ENCODE assay signal across 19 cellular contexts in the genomic region with DNA sequence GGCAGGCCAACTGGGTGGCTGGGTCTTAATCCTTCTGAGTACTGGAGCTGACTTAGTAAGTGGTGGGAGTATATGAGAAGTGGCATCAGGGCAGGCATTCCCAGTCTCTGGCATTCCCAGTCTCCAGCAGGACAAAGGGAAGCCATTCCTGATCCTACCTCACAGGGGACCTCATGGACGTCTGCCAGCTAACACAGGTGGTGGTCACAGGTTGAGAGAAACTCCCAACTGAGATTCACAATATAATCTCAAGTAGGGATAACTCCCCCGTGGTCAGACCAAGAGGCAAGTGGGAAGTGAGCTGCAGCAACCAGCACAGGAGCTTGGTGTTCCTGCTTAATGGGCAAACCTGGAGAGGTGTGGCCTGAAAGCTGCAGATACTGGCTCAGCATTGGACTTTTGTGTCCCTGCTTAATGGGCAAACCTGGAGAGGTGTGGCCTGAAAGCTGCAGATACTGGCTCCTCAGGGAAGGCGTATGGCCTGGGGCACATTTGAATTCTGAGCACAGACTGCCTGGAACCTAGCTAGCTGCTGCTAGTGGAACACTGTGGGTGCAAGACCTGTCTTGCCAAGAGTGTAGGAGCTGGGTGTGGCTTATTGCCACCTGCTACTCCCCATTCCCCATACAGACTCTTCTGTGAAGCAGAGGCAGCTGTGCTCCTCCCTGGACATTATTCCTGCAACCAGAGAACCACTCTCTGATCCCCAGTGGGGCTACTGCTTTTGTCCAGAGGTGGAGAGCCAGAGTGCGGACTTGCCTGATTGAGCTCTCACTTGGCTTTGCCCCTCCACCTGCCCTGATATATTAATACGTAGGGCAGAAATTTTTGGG. TPM values are rescaled to one million over a fixed set of nuclear protein-coding genes. Genes with fewer than 3 reads are reported as not detected.
DNase-seq lines count a peak whose midpoint lies in the region; ATAC-seq, FAIRE-seq and TF ChIP-seq lines count a peak whose summit lies in the region.
"Had no signal": no experiment of that assay in that cellular context is flagged by ENCODE, and none has a peak within 500 bp of the region (broad histone marks: within the 10 kb centered on the region; RNA-seq: fewer than 3 reads in every experiment).

No MANE protein-coding gene starts in this region.

- ATAC-seq in GM18907 (IDR thresholded peaks at IDR 0.05; ENCODE audit: unreplicated experiment): no peak
- ATAC-seq in activated CD4-positive, CD25-positive, alpha-beta regulatory T cell treated with anti-CD3 and anti-CD28 coated beads, Interleukin-2, amount 50 U/mL, for 24 hours: no peak
- ATAC-seq: activated T-helper 17 cell treated with anti-CD3 and anti-CD28 coated beads, Interleukin-2, amount 50 U/mL, for 72 hours had no signal

- H3K79me2 ChIP-seq in KMS-11 (ENCODE audit: insufficient read depth, low read depth) (no peaks in the 10 kb centered on the region), osteoblast (ENCODE audit: insufficient read depth, low read length) (no peaks in the 10 kb centered on the region)

- H3K9me3 ChIP-seq in osteoblast (ENCODE audit: low read depth, low read length) (no peaks in the 10 kb centered on the region), MG63 (no peaks in the 10 kb centered on the region)

- H3K4me2 ChIP-seq in KMS-11 (no peak overlapping the region), osteoblast (ENCODE audit: insufficient read depth, low read length) (no peak overlapping the region)

- peak; percentile 59 for DNase-seq in DMS153 treated with DMSO at 0.1 percent for 48 hours (lab: John Stamatoyannopoulos, UW; ENCODE audit: unreplicated experiment)
- peak; percentile 39 for DNase-seq in bronchial epithelial cell (ENCODE audit: low read depth)
- peak; percentile 38 for DNase-seq in osteoblast (ENCODE audit: insufficient read length, low spot score, missing footprints)
- no peak for DNase-seq in MG63
- DNase-seq: NCI-H1930; NK-92 treated with Interleukin-12 subunit alpha and Interleukin-12 subunit beta, amount 100 ng/mL, for 24 hours; stimulated activated naive CD4-positive, alpha-beta T cell treated with Interleukin-2 at 50 U/mL for 16 hours had no signal

- H3K4me3 ChIP-seq in KMS-11 (IDR thresholded peaks at IDR 0.05; ENCODE audit: insufficient read depth, low read depth, low read length) (no peak overlapping the region), bronchial epithelial cell (ENCODE audit: low read depth, low read length) (no peak overlapping the region), osteoblast (ENCODE audit: insufficient read depth, low read length) (no peak overlapping the region), MG63 (no peak overlapping the region)

- H3K27me3 ChIP-seq in KMS-11 (ENCODE audit: insufficient read depth, low read depth): peaks cover 2% of the 10 kb centered on the region; the same call in 1 of the 2 replicates
- no peaks in the 10 kb centered on the region for H3K27me3 ChIP-seq in bronchial epithelial cell (ENCODE audit: control insufficient read depth, insufficient read depth, low read length)
- no peaks in the 10 kb centered on the region for H3K27me3 ChIP-seq in osteoblast (ENCODE audit: insufficient read depth, low read length)
- H3K27me3 ChIP-seq in MG63: no peaks in the 10 kb centered on the region; the same call in 1 of the 2 replicates

- TF ChIP-seq CTCF in KMS-11 (conservative IDR thresholded peaks at IDR 0.05; ENCODE audit: low read depth, low read length): no peak
- TF ChIP-seq CTCF in bronchial epithelial cell (IDR thresholded peaks at IDR 0.05; ENCODE audit: insufficient read depth, low read length, severe bottlenecking): no peak
- TF ChIP-seq CTCF in osteoblast (IDR thresholded peaks at IDR 0.05; ENCODE audit: extremely low read depth, low read depth, low read length): no peak

- FAIRE-seq in bronchial epithelial cell (lab: Jason Lieb, UNC): peak; percentile 98
- FAIRE-seq: G401.6, islet of Langerhans, TTC549 had no signal

- no peak overlapping the region for H3K9ac ChIP-seq in KMS-11

- H3K4me1 ChIP-seq in KMS-11 (ENCODE audit: low read depth, poor library complexity, severe bottlenecking) (peaks cover 12% of the 10 kb centered on the region), osteoblast (ENCODE audit: insufficient read depth, low read length) (no peaks in the 10 kb centered on the region)

- H2AFZ ChIP-seq in KMS-11 (ENCODE audit: low read depth) (no peak overlapping the region), osteoblast (ENCODE audit: low read length) (no peak overlapping the region)

- H3K27ac ChIP-seq in KMS-11: peak overlapping the region; percentile 16; the same call in 1 of the 2 replicates
- no peak overlapping the region for H3K27ac ChIP-seq in osteoblast (ENCODE audit: low read depth, low read length)

- H3K36me3 ChIP-seq in KMS-11 (ENCODE audit: insufficient read depth) (no peaks in the 10 kb centered on the region), bronchial epithelial cell (ENCODE audit: control insufficient read depth, insufficient read depth, low read length) (no peaks in the 10 kb centered on the region), osteoblast (ENCODE audit: insufficient read depth, low read length) (no peaks in the 10 kb centered on the region), MG63 (no peaks in the 10 kb centered on the region)

- H4K20me1 ChIP-seq in KMS-11 (ENCODE audit: insufficient read depth): no peaks in the 10 kb centered on the region
- H4K20me1 ChIP-seq in osteoblast (ENCODE audit: insufficient read depth, low read length): no peaks in the 10 kb centered on the region

RNA-seq across cellular contexts. Expression of a gene that starts 25.9 kb away (rescaled TPM):
- total RNA-seq in bronchial epithelial cell: not detected in 2 replicates
- not detected in 2 replicates for total RNA-seq in osteoblast
- not detected in 2 replicates for total RNA-seq in MG63 (2014; rRNA removed; shearing (Covaris generic); ENCODE audit: low replicate concordance)
- total RNA-seq: activated CD4-positive, alpha-beta memory T cell treated with anti-CD3 and anti-CD28 coated beads, Interleukin-2, amount 10 ng/mL, durations not matched to agents 7 days and 5 days; activated T-helper 17 cell treated with anti-CD3 and anti-CD28 coated beads, Interleukin-2, amount 50 U/mL, for 72 hours; CD4-positive, CD25-positive, alpha-beta regulatory T cell; mesothelial cell of epicardium; SK-MEL-5; skeletal muscle tissue had no signal

RNA-seq across cellular contexts. Expression of a gene that starts 29.1 kb away (rescaled TPM):
- total RNA-seq in bronchial epithelial cell (2.6 and 7.8 TPM in 2 replicates), osteoblast (not detected in 2 replicates)
- not detected in 2 replicates for total RNA-seq in MG63 (2014; rRNA removed; shearing (Covaris generic); ENCODE audit: low replicate concordance)
- total RNA-seq: activated CD4-positive, alpha-beta memory T cell treated with anti-CD3 and anti-CD28 coated beads, Interleukin-2, amount 10 ng/mL, durations not matched to agents 7 days and 5 days; CD4-positive, CD25-positive, alpha-beta regulatory T cell; mesothelial cell of epicardium; SK-MEL-5 had no signal

RNA-seq across cellular contexts. Expression of a gene that starts 35.8 kb away (rescaled TPM):
- total RNA-seq in bronchial epithelial cell (not detected in 2 replicates), osteoblast (not detected in 2 replicates)
- not detected in 2 replicates for total RNA-seq in MG63 (2014; rRNA removed; shearing (Covaris generic); ENCODE audit: low replicate concordance)
- total RNA-seq: activated CD4-positive, alpha-beta memory T cell treated with anti-CD3 and anti-CD28 coated beads, Interleukin-2, amount 10 ng/mL, durations not matched to agents 7 days and 5 days; activated T-helper 17 cell treated with anti-CD3 and anti-CD28 coated beads, Interleukin-2, amount 50 U/mL, for 72 hours; CD4-positive, CD25-positive, alpha-beta regulatory T cell; mesothelial cell of epicardium; SK-MEL-5; skeletal muscle tissue had no signal
